ENCODE assay signal across 19 cellular contexts in the genomic region with DNA sequence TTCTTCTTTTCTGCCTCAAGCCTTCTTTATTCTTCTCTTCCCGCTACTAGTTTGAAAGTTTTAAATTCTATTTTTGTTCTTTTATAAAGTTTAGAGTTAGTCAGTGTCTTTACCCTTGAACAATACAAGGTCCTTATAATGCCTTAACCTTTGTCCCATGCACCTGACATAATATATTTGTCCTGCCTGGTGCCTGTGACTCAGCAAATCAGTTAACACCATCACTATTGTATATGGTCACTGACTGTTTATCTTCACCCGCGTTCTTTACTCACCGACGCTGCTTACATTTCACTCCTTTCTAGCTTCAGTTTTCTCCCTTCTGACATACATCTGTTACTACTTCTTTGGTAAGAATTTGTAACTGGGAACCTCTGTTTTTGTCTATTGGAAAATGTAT. TPM values are rescaled to one million over a fixed set of nuclear protein-coding genes. Genes with fewer than 3 reads are reported as not detected.
A peak's percentile ranks its signal among the peaks of the same experiment; 100 is the strongest.
DNase-seq lines count a peak whose midpoint lies in the region; ATAC-seq and TF ChIP-seq lines count a peak whose summit lies in the region.
"Had no signal": no experiment of that assay in that cellular context is flagged by ENCODE, and none has a peak within 500 bp of the region (broad histone marks: within the 10 kb centered on the region; RNA-seq: fewer than 3 reads in every experiment).

No MANE protein-coding gene starts in this region.

- no peak for ATAC-seq in HG02884 (IDR thresholded peaks at IDR 0.05; ENCODE audit: unreplicated experiment)
- ATAC-seq: activated naive CD4-positive, alpha-beta T cell treated with anti-CD3 and anti-CD28 coated beads, Interleukin-2, amount 50 U/mL, for 72 hours; SK-N-SH treated with all-trans-retinoic acid at 6 μM for 48 hours had no signal

- intact Hi-C loops in stomach (cut with DNase I; ENCODE audit: low total_unique reads): no loop called here

- no peaks in the 10 kb centered on the region for H3K36me3 ChIP-seq in fibroblast of lung (ENCODE audit: control insufficient read depth, insufficient read depth, low read length)
- H3K36me3 ChIP-seq in stomach: peaks cover 0 to 13% (median 6%) of the 10 kb centered on the region in 4 donors
- H3K36me3 ChIP-seq: brain microvascular endothelial cell had no signal

- no peaks in the 10 kb centered on the region for H3K9me3 ChIP-seq in fibroblast of lung (ENCODE audit: control insufficient read depth, insufficient read depth, low read depth, low read length)
- no peaks in the 10 kb centered on the region for H3K9me3 ChIP-seq in stomach
- H3K9me3 ChIP-seq: BLaER1 had no signal

- no peaks in the 10 kb centered on the region for H3K79me2 ChIP-seq in fibroblast of lung (ENCODE audit: control insufficient read depth, insufficient read depth, low read length)

- in situ Hi-C loops in SK-MEL-5 (cut with HindIII; ENCODE audit: low pct_unique_long_range_greater_than_20kb, low sequenced_read_pairs): no loop called here

- H3K4me2 ChIP-seq in fibroblast of lung (ENCODE audit: extremely low read depth, insufficient read depth, low read length): no peak overlapping the region
- H3K4me2 ChIP-seq: BLaER1 had no signal

- H3K27ac ChIP-seq in fibroblast of lung (ENCODE audit: insufficient read depth, low read length): no peak overlapping the region
- H3K27ac ChIP-seq in stomach: peak overlapping the region; percentile 29 to 69 (median 64)
- H3K27ac ChIP-seq: BLaER1, brain microvascular endothelial cell had no signal

- H2AFZ ChIP-seq in fibroblast of lung (ENCODE audit: low read length): no peak overlapping the region

- H3K4me3 ChIP-seq in fibroblast of lung (replicated peaks in 1 of 4; ENCODE audit: control extremely low read depth in 1 of 4, insufficient read depth in 1 of 4, low read depth in 3 of 4, low read length in 4 of 4) (no peak overlapping the region), stomach (no peak overlapping the region)
- H3K4me3 ChIP-seq: BLaER1 had no signal

- DNase-seq in NOMO-1 treated with DMSO at 0.1 percent for 48 hours (lab: John Stamatoyannopoulos, UW; ENCODE audit: unreplicated experiment) (peak; percentile 21), NOMO-1 treated with dmso at 0.1 percent for 144 hours (lab: John Stamatoyannopoulos, UW; ENCODE audit: unreplicated experiment) (no peak), SK-MEL-5 (ENCODE audit: low read depth, low spot score) (peak; percentile 31), fibroblast of lung (ENCODE audit: low read depth in 2 of 2) (peak; percentile 25 to 29), stomach (no peak), ecto neural progenitor cell (ENCODE audit: low spot score) (no peak), NCI-H187 (lab: John Stamatoyannopoulos, UW) (no peak)
- DNase-seq: activated CD4-positive, alpha-beta T cell treated with anti-CD3 and anti-CD28 coated beads, Interleukin-2, amount 50 U/mL, for 1 hour; activated T-cell treated with anti-CD3 and anti-CD28 coated beads, Interleukin-2, amount 50 U/mL, for 24 hours; brain microvascular endothelial cell; effector CD4-positive, alpha-beta T cell; HCEC 1CT; islet precursor cell; NCI-H1930; NCI-H524 treated with DMSO at 0.1 percent for 48 hours had no signal

- no peak for TF ChIP-seq POLR2A in stomach (IDR thresholded peaks at IDR 0.05)

- WGBS in stomach, 5 donors: 29 to 48% (median 35%) methylated on average over 5 of the region's 5 CpGs

- TF ChIP-seq EP300 in stomach (IDR thresholded peaks at IDR 0.05): no peak

- no peak for TF ChIP-seq CTCF in fibroblast of lung (conservative IDR thresholded peaks at IDR 0.05 in 1 of 2, IDR thresholded peaks at IDR 0.05 in 1 of 2; ENCODE audit: low read depth in 1 of 2, low read length in 2 of 2)
- TF ChIP-seq CTCF in stomach (IDR thresholded peaks at IDR 0.05): no peak

- peaks cover 3% of the 10 kb centered on the region for H3K4me1 ChIP-seq in fibroblast of lung (ENCODE audit: control insufficient read depth, extremely low read depth, insufficient read depth, low read length)
- H3K4me1 ChIP-seq in stomach: peaks cover 8 to 25% (median 14%) of the 10 kb centered on the region in 4 donors

- H3K9ac ChIP-seq in fibroblast of lung (ENCODE audit: insufficient read depth, low read length): no peak overlapping the region
- H3K9ac ChIP-seq: BLaER1 had no signal

- no peaks in the 10 kb centered on the region for H4K20me1 ChIP-seq in fibroblast of lung (ENCODE audit: control insufficient read depth, extremely low read depth, insufficient read depth, low read length)

- H3K27me3 ChIP-seq in fibroblast of lung (ENCODE audit: control insufficient read depth, insufficient read depth, low read length): no peaks in the 10 kb centered on the region
- no peaks in the 10 kb centered on the region for H3K27me3 ChIP-seq in stomach
- H3K27me3 ChIP-seq: BLaER1, brain microvascular endothelial cell had no signal

RNA-seq across cellular contexts. Expression of a gene that starts 5.7 kb away (rescaled TPM):
- total RNA-seq in SK-MEL-5 (2014; rRNA removed; shearing (Covaris generic)): 50.4 and 64.8 TPM in 2 replicates
- polyA plus RNA-seq in SK-MEL-5 (2015; cell fraction: cytosol; rRNA removed): 27.6 and 31.2 TPM in 2 replicates
- 13.0 and 25.2 TPM in 2 replicates for polyA plus RNA-seq in SK-MEL-5 (2015; cell fraction: nucleus; rRNA removed)
- total RNA-seq in fibroblast of lung (48.7 and 71.4 TPM in 2 replicates), stomach (10 to 100 TPM in 4 of 5 donors, not detected in 1; 19.4 to 85.3 (median 36.8) TPM)
- polyA plus RNA-seq in fibroblast of lung (26.2 and 34.9 TPM in 2 replicates), stomach (10 to 100 TPM; 43.8 to 85.1 (median 60.3) TPM)
- polyA plus RNA-seq in fibroblast of lung (2012): 34.9 and 37.7 TPM in 2 replicates
- polyA minus RNA-seq in fibroblast of lung (ENCODE audit: low replicate concordance): 0.71 TPM in 1 of 2 replicates, not detected in the other

RNA-seq across cellular contexts. Expression of a gene that starts 56.9 kb away (rescaled TPM):
- total RNA-seq in SK-MEL-5 (2014; rRNA removed; shearing (Covaris generic)): 70.0 and 74.7 TPM in 2 replicates
- 78.2 and 120 TPM in 2 replicates for polyA plus RNA-seq in SK-MEL-5 (2015; cell fraction: cytosol; rRNA removed)
- 65.2 and 69.3 TPM in 2 replicates for polyA plus RNA-seq in SK-MEL-5 (2015; cell fraction: nucleus; rRNA removed)
- total RNA-seq in fibroblast of lung: 56.0 and 56.3 TPM in 2 replicates
- polyA plus RNA-seq in fibroblast of lung: 13.2 and 24.1 TPM in 2 replicates
- 11.1 and 24.5 TPM in 2 replicates for polyA plus RNA-seq in fibroblast of lung (2012)
- polyA minus RNA-seq in fibroblast of lung (ENCODE audit: low replicate concordance): 5.3 and 28.6 TPM in 2 replicates
- total RNA-seq in stomach: 100 to 1,000 TPM in 3 of 5 donors, 10 to 100 TPM in 1, 1 to 10 TPM in 1; 4.1 to 173 (median 113) TPM
- 10 to 100 TPM; 16.6 to 48.1 (median 21.5) TPM for polyA plus RNA-seq in stomach

Comparison
In these comparisons a context has a peak if more than half of its experiments do, and no peak if none do; other contexts are left out.
1. DNase-seq: peak in NOMO-1 treated with DMSO at 0.1 percent for 48 hours (single experiment), SK-MEL-5 (single experiment) and fibroblast of lung (2 of 2); none in NOMO-1 treated with dmso at 0.1 percent for 144 hours (single experiment), stomach (single experiment), ecto neural progenitor cell (single experiment) and NCI-H187 (0 of 2).